19 cellular contexts compared by ENCODE assay signal in the genomic region with DNA sequence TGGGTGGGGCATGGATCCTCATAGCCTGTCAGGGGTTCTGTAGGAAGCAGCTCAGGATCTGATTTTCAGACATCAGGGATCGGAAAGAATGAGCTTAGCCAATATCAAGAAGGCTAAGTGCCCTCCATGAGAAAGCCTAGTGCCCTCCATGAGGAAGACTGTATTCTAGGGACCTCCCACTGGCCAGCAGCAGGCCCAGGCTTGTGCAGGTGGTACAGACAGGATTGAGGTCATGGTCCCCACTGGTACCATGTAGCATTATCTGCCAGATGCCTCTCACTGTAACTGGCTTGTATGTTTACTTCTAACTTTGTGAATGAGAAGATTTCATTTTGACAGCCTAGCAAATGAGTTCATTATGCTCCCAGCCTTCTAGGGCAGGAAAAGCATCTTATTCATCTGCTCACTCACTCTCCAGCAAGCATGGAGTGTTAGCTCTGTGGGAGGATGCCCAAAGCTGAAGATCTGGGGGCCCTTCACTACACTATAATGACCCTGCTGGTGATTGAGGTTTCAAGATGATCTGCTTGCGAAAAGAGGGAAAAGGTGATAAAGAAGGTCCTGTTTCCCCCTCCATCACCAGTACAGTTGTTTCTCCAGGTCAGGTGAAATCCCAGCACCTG. TPM values are rescaled to one million over a fixed set of nuclear protein-coding genes. Genes with fewer than 3 reads are reported as not detected.
DNase-seq lines count a peak whose midpoint lies in the region; ATAC-seq and TF ChIP-seq lines count a peak whose summit lies in the region.
"Had no signal": no experiment of that assay in that cellular context is flagged by ENCODE, and none has a peak within 500 bp of the region (broad histone marks: within the 10 kb centered on the region; RNA-seq: fewer than 3 reads in every experiment).

No MANE protein-coding gene starts in this region.

- H3K9me2 ChIP-seq in Karpas-422 (replicated peaks; ENCODE audit: insufficient read depth, low read length), result no peaks in the 10 kb centered on the region

- H3K27ac ChIP-seq in body of pancreas, result no peak overlapping the region
- no peak overlapping the region for H3K27ac ChIP-seq in Karpas-422 (ENCODE audit: low read length)

- ATAC-seq in GM19395 (IDR thresholded peaks at IDR 0.05; ENCODE audit: unreplicated experiment), result peak; percentile 25
- peak; percentile 9 for ATAC-seq in HG02938 (IDR thresholded peaks at IDR 0.05; ENCODE audit: unreplicated experiment)
- peak; percentile 74 for ATAC-seq in activated T-helper 17 cell treated with anti-CD3 and anti-CD28 coated beads, Interleukin-2, amount 50 U/mL, for 72 hours (replicated peaks)
- no peak for ATAC-seq in body of pancreas
- ATAC-seq in GM18858 (IDR thresholded peaks at IDR 0.05; ENCODE audit: unreplicated experiment), result no peak
- ATAC-seq: CD8-positive, alpha-beta T cell had no signal

- 63 to 67% methylated on average over 2 of the region's 2 CpGs for WGBS in body of pancreas, 2 donors

- H3K4me1 ChIP-seq in body of pancreas, result no peaks in the 10 kb centered on the region
- peaks cover 8% of the 10 kb centered on the region for H3K4me1 ChIP-seq in Karpas-422 (ENCODE audit: low read length)

- H3K4me3 ChIP-seq in body of pancreas (no peak overlapping the region), Karpas-422 (ENCODE audit: low read length) (no peak overlapping the region)

- H3K4me2 ChIP-seq in Karpas-422 (ENCODE audit: low read depth, low read length, poor library complexity, severe bottlenecking), result no peak overlapping the region

- peak overlapping the region; percentile 49 for H3K4me3 Mint-ChIP-seq in activated T-helper 17 cell treated with anti-CD3 and anti-CD28 coated beads, Interleukin-2, amount 50 U/mL, for 72 hours
- H3K4me3 Mint-ChIP-seq: CD8-positive, alpha-beta T cell had no signal

- TF ChIP-seq POLR2A in body of pancreas (IDR thresholded peaks at IDR 0.05), result no peak

- no peak for TF ChIP-seq CTCF in body of pancreas (IDR thresholded peaks at IDR 0.05)

- peaks cover 20% of the 10 kb centered on the region for H3K4me1 Mint-ChIP-seq in activated T-helper 17 cell treated with anti-CD3 and anti-CD28 coated beads, Interleukin-2, amount 50 U/mL, for 72 hours

- H3K36me3 ChIP-seq in body of pancreas (replicated peaks in 1 of 2; ENCODE audit: insufficient read depth in 1 of 2, low read depth in 2 of 2), result no peaks in the 10 kb centered on the region
- H3K36me3 ChIP-seq in Karpas-422 (ENCODE audit: insufficient read depth, low read length), result no peaks in the 10 kb centered on the region

- H3K9me3 Mint-ChIP-seq in activated T-helper 17 cell treated with anti-CD3 and anti-CD28 coated beads, Interleukin-2, amount 50 U/mL, for 72 hours, result no peaks in the 10 kb centered on the region
- H3K9me3 Mint-ChIP-seq: CD8-positive, alpha-beta T cell had no signal

- H3K27ac Mint-ChIP-seq in activated T-helper 17 cell treated with anti-CD3 and anti-CD28 coated beads, Interleukin-2, amount 50 U/mL, for 72 hours, result peak overlapping the region; percentile 44
- H3K27ac Mint-ChIP-seq: CD8-positive, alpha-beta T cell had no signal

- no peak overlapping the region for H2AFZ ChIP-seq in Karpas-422 (ENCODE audit: low read length)

- no peaks in the 10 kb centered on the region for H3K79me2 ChIP-seq in Karpas-422 (ENCODE audit: low read length)

- H3K9me3 ChIP-seq in body of pancreas (no peaks in the 10 kb centered on the region), Karpas-422 (ENCODE audit: low read length) (no peaks in the 10 kb centered on the region)

- H4K20me1 ChIP-seq in Karpas-422 (ENCODE audit: insufficient read depth, low read depth, low read length), result no peaks in the 10 kb centered on the region

- DNase-seq in NCI-H748 (lab: John Stamatoyannopoulos, UW; ENCODE audit: unreplicated experiment), result peak; percentile 59
- DNase-seq in NCI-H748 treated with DMSO at 0.1 percent for 48 hours (lab: John Stamatoyannopoulos, UW), result no peak
- no peak for DNase-seq in body of pancreas
- no peak for DNase-seq in Karpas-422
- DNase-seq: GDM1, glutamatergic neuron, islet precursor cell, KBM-7, midbrain, NCI-H1436, NCI-H526 treated with DMSO at 0.1 percent for 48 hours, occipital lobe, RPMI8226, small intestine had no signal

- H3K27me3 ChIP-seq in body of pancreas (no peaks in the 10 kb centered on the region), Karpas-422 (ENCODE audit: low read length) (no peaks in the 10 kb centered on the region)

- H3K36me3 Mint-ChIP-seq in activated T-helper 17 cell treated with anti-CD3 and anti-CD28 coated beads, Interleukin-2, amount 50 U/mL, for 72 hours (ENCODE audit: low read depth), result no peaks in the 10 kb centered on the region
- H3K36me3 Mint-ChIP-seq: CD8-positive, alpha-beta T cell had no signal

- intact Hi-C loops in body of pancreas (cut with DNase I), result no loop called here

- H3K27me3 Mint-ChIP-seq in activated T-helper 17 cell treated with anti-CD3 and anti-CD28 coated beads, Interleukin-2, amount 50 U/mL, for 72 hours, result peaks cover 11% of the 10 kb centered on the region

- no peak overlapping the region for H3K9ac ChIP-seq in Karpas-422 (ENCODE audit: low read length)

RNA-seq across cellular contexts. Expression of a gene that starts 7.5 kb away (rescaled TPM):
- total RNA-seq in activated T-helper 17 cell treated with anti-CD3 and anti-CD28 coated beads, Interleukin-2, amount 50 U/mL, for 72 hours, result 1 to 10 TPM; 1.2 to 1.3 TPM
- 1 to 10 TPM in 1 of 2 donors, not detected in 1; 1.3 TPM for total RNA-seq in body of pancreas
- 24.1 and 24.3 TPM in 2 replicates for total RNA-seq in Karpas-422 (2014; rRNA removed; shearing (Covaris generic); ENCODE audit: low replicate concordance)
- total RNA-seq: CD8-positive, alpha-beta T cell had no signal

Comparison
In these comparisons a context has a peak if more than half of its experiments do, and no peak if none do; other contexts are left out.
1. ATAC-seq: peak in GM19395 (single experiment), HG02938 (single experiment) and activated T-helper 17 cell treated with anti-CD3 and anti-CD28 coated beads, Interleukin-2, amount 50 U/mL, for 72 hours (single experiment); none in body of pancreas (single experiment) and GM18858 (single experiment).
2. RNA of a gene that starts 7.5 kb away (total RNA-seq): 24.1 to 24.3 TPM in Karpas-422; 1.3 TPM in body of pancreas and 1.2 to 1.3 TPM in activated T-helper 17 cell treated with anti-CD3 and anti-CD28 coated beads, Interleukin-2, amount 50 U/mL, for 72 hours; every median in the first group is over 10 times any median in the second.